In genomic region chr5:172078726-172079345, GRCh38 we compare ENCODE assay signal across 10 cellular contexts.
DNase-seq lines count a peak whose midpoint lies in the region; ATAC-seq and TF ChIP-seq lines count a peak whose summit lies in the region.
"Had no signal": no experiment of that assay in that cellular context is flagged by ENCODE, and none has a peak within 500 bp of the region (broad histone marks: within the 10 kb centered on the region; RNA-seq: fewer than 3 reads in every experiment).

No MANE protein-coding gene starts in this region.

- H3K4me1 Mint-ChIP-seq in activated naive CD4-positive, alpha-beta T cell treated with anti-CD3 and anti-CD28 coated beads, Interleukin-2, amount 50 U/mL, for 24 hours = peaks cover 36% of the 10 kb centered on the region
- peaks cover 45% of the 10 kb centered on the region for H3K4me1 Mint-ChIP-seq in activated CD8-positive, alpha-beta T cell treated with anti-CD3 and anti-CD28 coated beads, Interleukin-2, amount 10 ng/mL, durations not matched to agents 7 days and 5 days (ENCODE audit: low read depth)
- H3K4me1 Mint-ChIP-seq in immature natural killer cell (peaks cover 14 to 19% of the 10 kb centered on the region in 2 donors), Calu3 (ENCODE audit: low read depth, unreplicated experiment) (no peaks in the 10 kb centered on the region)

- peaks cover 23% of the 10 kb centered on the region for H3K36me3 ChIP-seq in upper lobe of right lung

- H3K4me3 Mint-ChIP-seq in activated naive CD4-positive, alpha-beta T cell treated with anti-CD3 and anti-CD28 coated beads, Interleukin-2, amount 50 U/mL, for 24 hours = no peak overlapping the region
- peak overlapping the region; percentile 19 for H3K4me3 Mint-ChIP-seq in activated CD8-positive, alpha-beta T cell treated with anti-CD3 and anti-CD28 coated beads, Interleukin-2, amount 10 ng/mL, durations not matched to agents 7 days and 5 days
- peak overlapping the region in 1 of 5 donors; percentile 27 for H3K4me3 Mint-ChIP-seq in immature natural killer cell
- no peak overlapping the region for H3K4me3 Mint-ChIP-seq in Calu3 (ENCODE audit: low read depth, unreplicated experiment)

- H3K4me1 ChIP-seq in upper lobe of right lung = peaks cover 17% of the 10 kb centered on the region

- POLR2A ChIA-PET in activated CD8-positive, alpha-beta T cell treated with anti-CD3 and anti-CD28 coated beads, Interleukin-2, amount 10 ng/mL, durations not matched to agents 7 days and 5 days (lab: Charles Lee) = no interaction called here

- H3K9me3 Mint-ChIP-seq in activated naive CD4-positive, alpha-beta T cell treated with anti-CD3 and anti-CD28 coated beads, Interleukin-2, amount 50 U/mL, for 24 hours = no peaks in the 10 kb centered on the region
- no peaks in the 10 kb centered on the region for H3K9me3 Mint-ChIP-seq in activated CD8-positive, alpha-beta T cell treated with anti-CD3 and anti-CD28 coated beads, Interleukin-2, amount 10 ng/mL, durations not matched to agents 7 days and 5 days (ENCODE audit: insufficient read depth)
- H3K9me3 Mint-ChIP-seq in immature natural killer cell = no peaks in the 10 kb centered on the region
- H3K9me3 Mint-ChIP-seq in Calu3 (ENCODE audit: low read depth, unreplicated experiment) = no peaks in the 10 kb centered on the region

- peak overlapping the region; percentile 91 for H3K27ac Mint-ChIP-seq in activated naive CD4-positive, alpha-beta T cell treated with anti-CD3 and anti-CD28 coated beads, Interleukin-2, amount 50 U/mL, for 24 hours
- H3K27ac Mint-ChIP-seq in activated CD8-positive, alpha-beta T cell treated with anti-CD3 and anti-CD28 coated beads, Interleukin-2, amount 10 ng/mL, durations not matched to agents 7 days and 5 days = peak overlapping the region; percentile 78
- H3K27ac Mint-ChIP-seq in immature natural killer cell = peak overlapping the region; percentile 45 to 85 (median 80)
- H3K27ac Mint-ChIP-seq in Calu3 (ENCODE audit: unreplicated experiment) = no peak overlapping the region

- H3K27me3 Mint-ChIP-seq in activated naive CD4-positive, alpha-beta T cell treated with anti-CD3 and anti-CD28 coated beads, Interleukin-2, amount 50 U/mL, for 24 hours = no peaks in the 10 kb centered on the region
- H3K27me3 Mint-ChIP-seq in activated CD8-positive, alpha-beta T cell treated with anti-CD3 and anti-CD28 coated beads, Interleukin-2, amount 10 ng/mL, durations not matched to agents 7 days and 5 days (ENCODE audit: low read depth) = no peaks in the 10 kb centered on the region
- H3K27me3 Mint-ChIP-seq in immature natural killer cell (ENCODE audit: low read depth in 3 of 3) = peaks cover 5 to 35% (median 20%) of the 10 kb centered on the region in 3 donors
- H3K27me3 Mint-ChIP-seq in Calu3 (ENCODE audit: unreplicated experiment) = no peaks in the 10 kb centered on the region

- peaks cover 21% of the 10 kb centered on the region for H3K36me3 Mint-ChIP-seq in activated naive CD4-positive, alpha-beta T cell treated with anti-CD3 and anti-CD28 coated beads, Interleukin-2, amount 50 U/mL, for 24 hours
- peaks cover 82% of the 10 kb centered on the region for H3K36me3 Mint-ChIP-seq in activated CD8-positive, alpha-beta T cell treated with anti-CD3 and anti-CD28 coated beads, Interleukin-2, amount 10 ng/mL, durations not matched to agents 7 days and 5 days (ENCODE audit: low read depth)
- H3K36me3 Mint-ChIP-seq in immature natural killer cell = peaks cover 31 to 75% (median 58%) of the 10 kb centered on the region in 3 donors
- H3K36me3 Mint-ChIP-seq in Calu3 (ENCODE audit: insufficient read depth, unreplicated experiment) = peaks cover 8% of the 10 kb centered on the region

- no TSS peak for BruUV-seq in Calu3 (replicated peaks; lab: Mats Ljungman, UMichigan)

- TF ChIP-seq CTCF in upper lobe of right lung (IDR thresholded peaks at IDR 0.05) = no peak
- no peak for TF ChIP-seq CTCF in Calu3 (IDR thresholded peaks at IDR 0.05; ENCODE audit: unreplicated experiment)

- intact Hi-C loops in upper lobe of right lung (cut with DNase I) (no loop called here), Calu3 (cut with micrococcal nuclease; ENCODE audit: unreplicated experiment) (no loop called here)

- no peaks in the 10 kb centered on the region for H3K9me3 ChIP-seq in upper lobe of right lung

- H3K4me3 ChIP-seq in upper lobe of right lung = no peak overlapping the region

- no peaks in the 10 kb centered on the region for H3K27me3 ChIP-seq in upper lobe of right lung

- CTCF ChIA-PET in activated CD8-positive, alpha-beta T cell treated with anti-CD3 and anti-CD28 coated beads, Interleukin-2, amount 10 ng/mL, durations not matched to agents 7 days and 5 days (lab: Charles Lee) = interaction anchor here (0.9 to 1.3 kb wide), 2 partner anchors 9 to 12 kb away, joined by 3 to 4 read pairs; no protein-coding TSS in a partner anchor
- CTCF ChIA-PET in Calu3 (lab: Charles Lee) = no interaction called here

- no peak overlapping the region for H3K27ac ChIP-seq in upper lobe of right lung

- ATAC-seq in activated CD8-positive, alpha-beta T cell treated with anti-CD3 and anti-CD28 coated beads, Interleukin-2, amount 10 ng/mL, durations not matched to agents 7 days and 5 days = peak; percentile 52
- peak; percentile 92 for ATAC-seq in upper lobe of right lung

- DNase-seq in activated naive CD4-positive, alpha-beta T cell treated with Interleukin-2 at 50 U/mL for 16 hours = no peak
- DNase-seq in activated CD8-positive, alpha-beta T cell treated with anti-CD3 and anti-CD28 coated beads, Interleukin-2, amount 10 ng/mL, durations not matched to agents 7 days and 5 days = no peak
- DNase-seq in immature natural killer cell (no peak), upper lobe of right lung (peak; percentile 67), NOMO-1 treated with DMSO at 0.1 percent for 48 hours (lab: John Stamatoyannopoulos, UW; ENCODE audit: unreplicated experiment) (no peak), Calu3 (no peak), HT-29 (ENCODE audit: low spot score) (no peak)
- DNase-seq: H7, SW 1271 had no signal
